13 cellular contexts compared by ENCODE assay signal in genomic region chr7:69630292-69630691, GRCh38. TPM values are rescaled to one million over a fixed set of nuclear protein-coding genes. Genes with fewer than 3 reads are reported as not detected.
A peak's percentile ranks its signal among the peaks of the same experiment; 100 is the strongest.
DNase-seq lines count a peak whose midpoint lies in the region; ATAC-seq, FAIRE-seq and TF ChIP-seq lines count a peak whose summit lies in the region.
"Had no signal": no experiment of that assay in that cellular context is flagged by ENCODE, and none has a peak within 500 bp of the region (broad histone marks: within the 10 kb centered on the region; RNA-seq: fewer than 3 reads in every experiment).

No MANE protein-coding gene starts in this region.

- H3K36me3 Mint-ChIP-seq in activated naive CD8-positive, alpha-beta T cell treated with anti-CD3 and anti-CD28 coated beads for 36 hours, result no peaks in the 10 kb centered on the region
- H3K36me3 Mint-ChIP-seq: activated naive CD4-positive, alpha-beta T cell treated with anti-CD3 and anti-CD28 coated beads, Interleukin-2, amount 50 U/mL, for 24 hours had no signal

- no peak for FAIRE-seq in bronchial epithelial cell (lab: Jason Lieb, UNC)

- H3K4me3 Mint-ChIP-seq in activated naive CD8-positive, alpha-beta T cell treated with anti-CD3 and anti-CD28 coated beads for 36 hours, result no peak overlapping the region
- H3K4me3 Mint-ChIP-seq: activated naive CD4-positive, alpha-beta T cell treated with anti-CD3 and anti-CD28 coated beads, Interleukin-2, amount 50 U/mL, for 24 hours; stimulated activated naive CD8-positive, alpha-beta T cell treated with anti-CD3 and anti-CD28 coated beads, Interleukin-15, amount 100 ng/mL, for 72 hours had no signal

- H3K4me3 ChIP-seq in AG04449 (ENCODE audit: low read depth, low read length), result no peak overlapping the region
- no peak overlapping the region for H3K4me3 ChIP-seq in HEK293 (ENCODE audit: low read depth, low read length)
- no peak overlapping the region for H3K4me3 ChIP-seq in bronchial epithelial cell (ENCODE audit: low read depth, low read length)
- no peak overlapping the region for H3K4me3 ChIP-seq in mesodermal cell (ENCODE audit: extremely low read depth, insufficient read depth, low read length, poor library complexity, severe bottlenecking)

- DNase-seq in AG04449 (ENCODE audit: low read depth, low spot score) (peak; percentile 59), bronchial epithelial cell (ENCODE audit: low read depth) (peak; percentile 2), NCI-H524 treated with DMSO at 0.1 percent for 48 hours (lab: John Stamatoyannopoulos, UW) (no peak), RKO (ENCODE audit: low spot score) (no peak)
- no peak for DNase-seq in activated naive CD8-positive, alpha-beta T cell treated with anti-CD3 and anti-CD28 coated beads for 36 hours
- DNase-seq: BE2C; NCI-H748 treated with DMSO at 0.1 percent for 48 hours; stimulated activated CD4-positive, alpha-beta T cell treated with anti-CD3 and anti-CD28 coated beads, Interleukin-1b, Interleukin-23, amount 100 ng/mL, for 48 hours; stimulated activated naive CD8-positive, alpha-beta T cell treated with anti-CD3 and anti-CD28 coated beads, Interleukin-15, amount 100 ng/mL, for 72 hours had no signal

- no peak overlapping the region for H3K27ac ChIP-seq in HEK293 (ENCODE audit: extremely low read depth, low read depth, low read length)
- H3K27ac ChIP-seq in mesodermal cell (ENCODE audit: low read depth, low read length, severe bottlenecking), result peak overlapping the region; percentile 43

- H3K36me3 ChIP-seq in HEK293 (ENCODE audit: control insufficient read depth in 2 of 2, insufficient read depth in 1 of 2, low read length in 2 of 2), result no peaks in the 10 kb centered on the region
- H3K36me3 ChIP-seq in bronchial epithelial cell (ENCODE audit: control insufficient read depth, insufficient read depth, low read length), result no peaks in the 10 kb centered on the region
- no peaks in the 10 kb centered on the region for H3K36me3 ChIP-seq in mesodermal cell (ENCODE audit: control insufficient read depth, insufficient read depth, low read length)
- H3K36me3 ChIP-seq: BE2C had no signal

- CTCF ChIA-PET in AG04449 (lab: Yijun Ruan, JAX), result no interaction called here
- CTCF ChIA-PET in HEK293 (lab: Yijun Ruan, JAX), result no interaction called here

- no peaks in the 10 kb centered on the region for H3K9me3 Mint-ChIP-seq in activated naive CD8-positive, alpha-beta T cell treated with anti-CD3 and anti-CD28 coated beads for 36 hours
- H3K9me3 Mint-ChIP-seq: activated naive CD4-positive, alpha-beta T cell treated with anti-CD3 and anti-CD28 coated beads, Interleukin-2, amount 50 U/mL, for 24 hours; stimulated activated naive CD8-positive, alpha-beta T cell treated with anti-CD3 and anti-CD28 coated beads, Interleukin-15, amount 100 ng/mL, for 72 hours had no signal

- 60 to 83% methylated on average over 1 of the region's 5 CpGs for WGBS in mesodermal cell (ENCODE audit: insufficient coverage in 2 of 2), 2 experiments

- TF ChIP-seq CTCF in AG04449 (IDR thresholded peaks at IDR 0.05; ENCODE audit: insufficient read depth, low read length, missing control alignments) (no peak), HEK293 (tag by site-specific recombination; IDR thresholded peaks at IDR 0.05) (no peak), bronchial epithelial cell (IDR thresholded peaks at IDR 0.05; ENCODE audit: insufficient read depth, low read length, severe bottlenecking) (no peak)

- H3K9me3 ChIP-seq in HEK293 (ENCODE audit: control insufficient read depth, insufficient read depth, low read depth, low read length), result no peaks in the 10 kb centered on the region
- no peaks in the 10 kb centered on the region for H3K9me3 ChIP-seq in mesodermal cell (ENCODE audit: control insufficient read depth, low read length)
- H3K9me3 ChIP-seq: BE2C had no signal

- POLR2A ChIA-PET in AG04449 (lab: Yijun Ruan, JAX), result no interaction called here
- POLR2A ChIA-PET in HEK293 (lab: Yijun Ruan, JAX), result no interaction called here

- peaks cover 12% of the 10 kb centered on the region for H3K27me3 Mint-ChIP-seq in activated naive CD8-positive, alpha-beta T cell treated with anti-CD3 and anti-CD28 coated beads for 36 hours
- H3K27me3 Mint-ChIP-seq: activated naive CD4-positive, alpha-beta T cell treated with anti-CD3 and anti-CD28 coated beads, Interleukin-2, amount 50 U/mL, for 24 hours had no signal

- no peaks in the 10 kb centered on the region for H3K27me3 ChIP-seq in bronchial epithelial cell (ENCODE audit: control insufficient read depth, insufficient read depth, low read length)
- H3K27me3 ChIP-seq: BE2C had no signal

- no peaks in the 10 kb centered on the region for H3K4me1 Mint-ChIP-seq in activated naive CD8-positive, alpha-beta T cell treated with anti-CD3 and anti-CD28 coated beads for 36 hours
- H3K4me1 Mint-ChIP-seq: activated naive CD4-positive, alpha-beta T cell treated with anti-CD3 and anti-CD28 coated beads, Interleukin-2, amount 50 U/mL, for 24 hours; stimulated activated naive CD8-positive, alpha-beta T cell treated with anti-CD3 and anti-CD28 coated beads, Interleukin-15, amount 100 ng/mL, for 72 hours had no signal

- H3K27ac Mint-ChIP-seq in activated naive CD8-positive, alpha-beta T cell treated with anti-CD3 and anti-CD28 coated beads for 36 hours, result no peak overlapping the region
- H3K27ac Mint-ChIP-seq: activated naive CD4-positive, alpha-beta T cell treated with anti-CD3 and anti-CD28 coated beads, Interleukin-2, amount 50 U/mL, for 24 hours; stimulated activated naive CD8-positive, alpha-beta T cell treated with anti-CD3 and anti-CD28 coated beads, Interleukin-15, amount 100 ng/mL, for 72 hours had no signal

- no peak for ATAC-seq in esophagus mucosa
- ATAC-seq: stimulated activated naive CD8-positive, alpha-beta T cell treated with anti-CD3 and anti-CD28 coated beads, Interleukin-15, amount 100 ng/mL, for 72 hours had no signal

- H3K4me1 ChIP-seq in HEK293 (ENCODE audit: control insufficient read depth, insufficient read depth, low read length) (peaks cover 41% of the 10 kb centered on the region), mesodermal cell (ENCODE audit: control insufficient read depth, insufficient read depth, low read length, poor library complexity, severe bottlenecking) (peaks cover 23% of the 10 kb centered on the region)

TF ChIP-seq in HEK293, 187 proteins besides CTCF, POLR2A, EP300 and RAD21 (continues in another document):
- no peak for TF ChIP-seq WT1 (tag by site-specific recombination; IDR thresholded peaks at IDR 0.05)
- no peak for TF ChIP-seq YY1 (tag by site-specific recombination; IDR thresholded peaks at IDR 0.05)
- no peak for TF ChIP-seq ZNF223 (tag by site-specific recombination; IDR thresholded peaks at IDR 0.05)
- no peak for TF ChIP-seq ZNF449 (tag by site-specific recombination; IDR thresholded peaks at IDR 0.05)
- no peak for TF ChIP-seq ZNF18 (tag by site-specific recombination; IDR thresholded peaks at IDR 0.05)
- TF ChIP-seq ZNF629 (tag by site-specific recombination; IDR thresholded peaks at IDR 0.05), result 0 out of 2 replicates have a peak, but pooled peaks have one; percentile 23
- no peak for TF ChIP-seq ZNF501 (tag by site-specific recombination; IDR thresholded peaks at IDR 0.05)
- no peak for TF ChIP-seq SCRT1 (tag by site-specific recombination; IDR thresholded peaks at IDR 0.05; ENCODE audit: borderline replicate concordance)
- peak; percentile 98 for TF ChIP-seq GFI1B (tag by site-specific recombination; IDR thresholded peaks at IDR 0.05)
- TF ChIP-seq OSR2 (tag by site-specific recombination; IDR thresholded peaks at IDR 0.05), result peak; percentile 40; the same call in 1 of the 2 replicates
- TF ChIP-seq ZNF37A (tag by site-specific recombination; IDR thresholded peaks at IDR 0.05), result no peak
- no peak for TF ChIP-seq ZSCAN23 (tag by site-specific recombination; IDR thresholded peaks at IDR 0.05)
- TF ChIP-seq ZNF214 (tag by site-specific recombination; IDR thresholded peaks at IDR 0.05; ENCODE audit: borderline replicate concordance), result no peak
- no peak for TF ChIP-seq ZNF473 (tag by site-specific recombination; IDR thresholded peaks at IDR 0.05)
- peak; percentile 15; the same call in 1 of the 2 replicates for TF ChIP-seq ZNF600 (tag by site-specific recombination; IDR thresholded peaks at IDR 0.05)
- no peak for TF ChIP-seq ZNF610 (tag by site-specific recombination; IDR thresholded peaks at IDR 0.05; ENCODE audit: borderline replicate concordance)
- TF ChIP-seq ZNF776 (tag by site-specific recombination; IDR thresholded peaks at IDR 0.05; ENCODE audit: borderline replicate concordance), result no peak
- no peak for TF ChIP-seq BCL11A (tag by site-specific recombination; IDR thresholded peaks at IDR 0.05; ENCODE audit: low read depth)
- no peak for TF ChIP-seq ZNF248 (tag by site-specific recombination; IDR thresholded peaks at IDR 0.05)

RNA-seq across cellular contexts. Expression of gene AUTS2, which starts 32.0 kb away (rescaled TPM):
- total RNA-seq in bronchial epithelial cell (9.5 and 11.8 TPM in 2 replicates), esophagus mucosa (20.4 TPM)
- polyA plus RNA-seq in mesodermal cell (2013, experiment 1 of 2), result 31.1 TPM
- 26.1 TPM for polyA plus RNA-seq in mesodermal cell (2013, experiment 2 of 2)
- total RNA-seq in activated naive CD8-positive, alpha-beta T cell treated with anti-CD3 and anti-CD28 coated beads for 36 hours, result under 1 TPM; 0.58 to 0.78 TPM

Comparison
In these comparisons a context has a peak if more than half of its experiments do, and no peak if none do; other contexts are left out.
1. DNase-seq: peak in AG04449 (single experiment) and bronchial epithelial cell (single experiment); none in NCI-H524 treated with DMSO at 0.1 percent for 48 hours (single experiment), RKO (single experiment) and activated naive CD8-positive, alpha-beta T cell treated with anti-CD3 and anti-CD28 coated beads for 36 hours (single experiment).